In genomic region chr12:54603173-54603814, GRCh38 we compare ENCODE assay signal across 8 cellular contexts. TPM values are rescaled to one million over a fixed set of nuclear protein-coding genes. Genes with fewer than 3 reads are reported as not detected.
DNase-seq lines count a peak whose midpoint lies in the region; TF ChIP-seq lines count a peak whose summit lies in the region.

No MANE protein-coding gene starts in this region.

- no peaks in the 10 kb centered on the region for H4K20me1 ChIP-seq in smooth muscle cell (ENCODE audit: low read depth)

- no peaks in the 10 kb centered on the region for H3K79me2 ChIP-seq in smooth muscle cell (ENCODE audit: low read depth)

- no peaks in the 10 kb centered on the region for H3K36me3 ChIP-seq in H7 (replicated peaks; ENCODE audit: control insufficient read depth, insufficient read depth, low read length)
- H3K36me3 ChIP-seq in adipocyte (ENCODE audit: control insufficient read depth, insufficient read depth, low read length, severe bottlenecking), result no peaks in the 10 kb centered on the region
- no peaks in the 10 kb centered on the region for H3K36me3 ChIP-seq in smooth muscle cell (ENCODE audit: low read depth)

- H3K27me3 ChIP-seq in H7 (ENCODE audit: control insufficient read depth, insufficient read depth, low read length) (peaks cover 4% of the 10 kb centered on the region), adipocyte (replicated peaks; ENCODE audit: control insufficient read depth, insufficient read depth, low read length) (peaks cover 35% of the 10 kb centered on the region), smooth muscle cell (ENCODE audit: low read depth) (peaks cover 18% of the 10 kb centered on the region)

- H3F3A ChIP-seq in smooth muscle cell (ENCODE audit: low read depth), result no peaks in the 10 kb centered on the region

- H3K27ac ChIP-seq in smooth muscle cell (ENCODE audit: low read depth), result no peak overlapping the region

- H3K4me2 ChIP-seq in smooth muscle cell, result no peak overlapping the region

- TF ChIP-seq CTCF in GM12873 (IDR thresholded peaks at IDR 0.05; ENCODE audit: insufficient read depth, low read depth, low read length, missing control alignments) (peak; percentile 84), smooth muscle cell (IDR thresholded peaks at IDR 0.05; ENCODE audit: borderline replicate concordance, insufficient read depth, poor library complexity, severe bottlenecking) (peak; percentile 68)

- H3K9me3 ChIP-seq in adipocyte (ENCODE audit: control insufficient read depth, low read length), result no peaks in the 10 kb centered on the region
- no peaks in the 10 kb centered on the region for H3K9me3 ChIP-seq in smooth muscle cell (replicated peaks; ENCODE audit: low read depth)

- H3K4me1 ChIP-seq in adipocyte (ENCODE audit: control insufficient read depth, insufficient read depth, low read length) (peaks cover 16% of the 10 kb centered on the region), smooth muscle cell (ENCODE audit: low read depth) (no peaks in the 10 kb centered on the region)

- H2AFZ ChIP-seq in smooth muscle cell (ENCODE audit: low read depth), result no peak overlapping the region

- WGBS in smooth muscle cell (ENCODE audit: low lambda C conversion rate), result 36% methylated on average over 8 of the region's 8 CpGs

- H3K4me3 ChIP-seq in H7 (ENCODE audit: insufficient read depth, low read depth, low read length) (no peak overlapping the region), adipocyte (ENCODE audit: low read length) (no peak overlapping the region), smooth muscle cell (no peak overlapping the region)

- peak; percentile 70 for DNase-seq in H7
- DNase-seq in LoVo (ENCODE audit: low spot score), result peak; percentile 76
- DNase-seq in T follicular helper cell (ENCODE audit: low read depth), result peak; percentile 38
- DNase-seq in adipocyte (ENCODE audit: low read depth), result peak; percentile 84
- peak; percentile 71 for DNase-seq in hepatic stellate cell (ENCODE audit: low spot score)
- DNase-seq in smooth muscle cell (lab: John Stamatoyannopoulos, UW; ENCODE audit: unreplicated experiment), result no peak
- no peak for DNase-seq in OCI-M2 (lab: John Stamatoyannopoulos, UW; ENCODE audit: unreplicated experiment)

- H3K9ac ChIP-seq in adipocyte (ENCODE audit: low read length) (peak overlapping the region; percentile 13), smooth muscle cell (ENCODE audit: low read depth) (no peak overlapping the region)

RNA-seq across cellular contexts. Expression of gene PPP1R1A, which starts 14.8 kb away (rescaled TPM):
- total RNA-seq in H7 (2014; rRNA removed; shearing (Covaris generic)), result 23.8 and 24.3 TPM in 2 replicates
- total RNA-seq in smooth muscle cell, result not detected in 2 replicates
- polyA plus RNA-seq in smooth muscle cell, result 0.31 TPM in 1 of 2 replicates, not detected in the other

RNA-seq across cellular contexts. Expression of gene LACRT, which starts 31.4 kb away (rescaled TPM):
- total RNA-seq in H7 (2014; rRNA removed; shearing (Covaris generic)), result not detected in 2 replicates
- not detected in 2 replicates for total RNA-seq in smooth muscle cell
- polyA plus RNA-seq in smooth muscle cell, result not detected in 2 replicates

RNA-seq across cellular contexts. Expression of gene DCD, which starts 44.9 kb away (rescaled TPM):
- not detected in 2 replicates for total RNA-seq in H7 (2014; rRNA removed; shearing (Covaris generic))
- total RNA-seq in smooth muscle cell, result not detected in 2 replicates
- not detected in 2 replicates for polyA plus RNA-seq in smooth muscle cell

RNA-seq across cellular contexts. Expression of gene PDE1B, which starts 53.9 kb away (rescaled TPM):
- 5.0 and 7.7 TPM in 2 replicates for total RNA-seq in H7 (2014; rRNA removed; shearing (Covaris generic))
- total RNA-seq in smooth muscle cell, result 0.04 TPM in 1 of 2 replicates, not detected in the other
- polyA plus RNA-seq in smooth muscle cell, result not detected in 2 replicates

Comparison
In these comparisons a context has a peak if more than half of its experiments do, and no peak if none do; other contexts are left out.
1. DNase-seq: peak in H7 (single experiment), LoVo (single experiment), T follicular helper cell (single experiment), adipocyte (single experiment) and hepatic stellate cell (single experiment); none in smooth muscle cell (single experiment) and OCI-M2 (single experiment).
2. RNA of gene PPP1R1A, which starts 14.8 kb away (total RNA-seq): 23.8 to 24.3 TPM in H7; not detected in smooth muscle cell; every median in the first group is over 10 times any median in the second.